ENCODE assay signal across 19 cellular contexts in the genomic region with DNA sequence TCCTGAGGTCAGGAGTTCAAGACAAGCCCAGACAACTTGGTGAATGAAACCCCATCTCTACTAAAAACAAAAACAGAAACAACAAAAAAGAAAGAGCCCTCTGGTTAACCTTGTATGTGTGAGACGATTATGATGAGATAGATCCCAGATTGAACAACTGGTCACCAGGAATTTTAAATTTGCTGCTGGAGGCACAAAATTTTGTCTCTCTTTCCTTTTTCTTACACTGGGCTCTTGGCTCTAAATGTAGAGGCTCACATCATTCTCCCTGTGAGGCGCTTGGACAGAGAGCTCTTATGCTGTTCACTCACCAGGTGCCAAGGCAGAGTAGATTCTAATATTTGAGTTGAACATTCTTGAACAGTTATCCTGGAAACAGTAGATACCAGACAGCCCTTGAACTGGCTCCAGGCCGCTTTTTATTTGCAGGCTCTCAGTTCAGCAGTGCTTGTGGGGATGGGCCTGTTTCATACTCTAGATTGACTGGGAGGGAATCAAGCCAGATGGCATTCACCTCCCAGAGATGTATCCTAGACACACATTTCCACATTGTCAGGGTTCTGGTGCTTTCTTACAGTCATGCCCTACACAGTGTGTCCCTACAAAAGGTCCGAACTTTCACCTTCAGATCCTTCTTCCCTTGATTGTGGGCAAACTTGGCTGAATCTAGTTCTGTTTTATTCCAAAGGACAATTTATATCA.
DNase-seq lines count a peak whose midpoint lies in the region; ATAC-seq, FAIRE-seq and TF ChIP-seq lines count a peak whose summit lies in the region.
"Had no signal": no experiment of that assay in that cellular context is flagged by ENCODE, and none has a peak within 500 bp of the region (broad histone marks: within the 10 kb centered on the region; RNA-seq: fewer than 3 reads in every experiment).

No MANE protein-coding gene starts in this region.

- no peaks in the 10 kb centered on the region for H3K9me3 Mint-ChIP-seq in activated CD4-positive, alpha-beta memory T cell treated with anti-CD3 and anti-CD28 coated beads, Interleukin-2, amount 10 ng/mL, durations not matched to agents 7 days and 5 days
- H3K9me3 Mint-ChIP-seq: CD14-positive monocyte had no signal

- H3K4me1 ChIP-seq in Loucy (ENCODE audit: insufficient read depth, low read length, poor library complexity, severe bottlenecking), result peaks cover 24% of the 10 kb centered on the region
- H3K4me1 ChIP-seq in upper lobe of right lung, result no peaks in the 10 kb centered on the region
- no peaks in the 10 kb centered on the region for H3K4me1 ChIP-seq in PC-3 (ENCODE audit: insufficient read depth, low read length)

- H3F3A ChIP-seq in Loucy (ENCODE audit: low read depth) (no peaks in the 10 kb centered on the region), PC-3 (ENCODE audit: low read length, unreplicated experiment) (no peaks in the 10 kb centered on the region)

- ATAC-seq in upper lobe of right lung, result peak; percentile 26
- ATAC-seq in PC-3, result no peak
- ATAC-seq: GM23338, HCT116 had no signal

- H3K4me1 Mint-ChIP-seq in activated CD4-positive, alpha-beta memory T cell treated with anti-CD3 and anti-CD28 coated beads, Interleukin-2, amount 10 ng/mL, durations not matched to agents 7 days and 5 days, result no peaks in the 10 kb centered on the region
- H3K4me1 Mint-ChIP-seq: CD14-positive monocyte, GM23338 had no signal

- no TSS peak for BruUV-seq in PC-3 (replicated peaks; lab: Mats Ljungman, UMichigan)

- no peaks in the 10 kb centered on the region for H3K9me3 ChIP-seq in Loucy (ENCODE audit: insufficient read depth, low read depth, low read length)
- no peaks in the 10 kb centered on the region for H3K9me3 ChIP-seq in upper lobe of right lung
- no peaks in the 10 kb centered on the region for H3K9me3 ChIP-seq in PC-3 (ENCODE audit: low read length)

- POLR2A ChIA-PET in GM10248 (lab: Yijun Ruan, JAX), result no interaction called here
- POLR2A ChIA-PET in activated CD4-positive, alpha-beta memory T cell treated with anti-CD3 and anti-CD28 coated beads, Interleukin-2, amount 10 ng/mL, durations not matched to agents 7 days and 5 days (lab: Charles Lee), result no interaction called here
- POLR2A ChIA-PET in PC-3 (lab: Charles Lee; ENCODE audit: unreplicated experiment), result no interaction called here

- H3K36me3 ChIP-seq in Loucy (ENCODE audit: insufficient read depth, low read length) (no peaks in the 10 kb centered on the region), upper lobe of right lung (no peaks in the 10 kb centered on the region), PC-3 (ENCODE audit: low read depth, low read length) (no peaks in the 10 kb centered on the region)

- H3K27me3 ChIP-seq in Loucy (ENCODE audit: insufficient read depth, low read length, poor library complexity, severe bottlenecking) (no peaks in the 10 kb centered on the region), upper lobe of right lung (peaks cover 19% of the 10 kb centered on the region), PC-3 (ENCODE audit: low read length) (peaks cover 40% of the 10 kb centered on the region)

- H3K27ac ChIP-seq in upper lobe of right lung, result no peak overlapping the region
- H3K27ac ChIP-seq in PC-3 (ENCODE audit: low read length), result no peak overlapping the region
- H3K27ac ChIP-seq: PC-9 had no signal

- no peak overlapping the region for H3K27ac Mint-ChIP-seq in activated CD4-positive, alpha-beta memory T cell treated with anti-CD3 and anti-CD28 coated beads, Interleukin-2, amount 10 ng/mL, durations not matched to agents 7 days and 5 days
- H3K27ac Mint-ChIP-seq: CD14-positive monocyte, GM23338 had no signal

- intact Hi-C loops in upper lobe of right lung (cut with DNase I) (no loop called here), PC-3 (cut with micrococcal nuclease) (no loop called here)

- H3K4me2 ChIP-seq in Loucy (ENCODE audit: low read depth, low read length, poor library complexity, severe bottlenecking) (no peak overlapping the region), PC-3 (ENCODE audit: low read length) (no peak overlapping the region)
- H3K4me2 ChIP-seq: GM23338, PC-9 had no signal

- FAIRE-seq in H54 (lab: Jason Lieb, UNC), result no peak
- FAIRE-seq: GM19239 had no signal

- H3K27me3 Mint-ChIP-seq in activated CD4-positive, alpha-beta memory T cell treated with anti-CD3 and anti-CD28 coated beads, Interleukin-2, amount 10 ng/mL, durations not matched to agents 7 days and 5 days, result no peaks in the 10 kb centered on the region

- H3K79me2 ChIP-seq in Loucy (ENCODE audit: insufficient read depth, low read length) (no peaks in the 10 kb centered on the region), PC-3 (ENCODE audit: low read length) (no peaks in the 10 kb centered on the region)

- H2AFZ ChIP-seq in Loucy (ENCODE audit: low read length) (peak overlapping the region; percentile 18; the same call in 1 of the 2 replicates), PC-3 (ENCODE audit: low read length) (no peak overlapping the region)
- H2AFZ ChIP-seq: GM23338, PC-9 had no signal

- no peak for TF ChIP-seq POLR2A in H54 (IDR thresholded peaks at IDR 0.05; ENCODE audit: low read depth, low read length)

- H3K4me3 ChIP-seq in Loucy (ENCODE audit: low read length, poor library complexity, severe bottlenecking) (no peak overlapping the region), upper lobe of right lung (no peak overlapping the region), PC-3 (ENCODE audit: low read length) (no peak overlapping the region)
- H3K4me3 ChIP-seq: GM23338, PC-9 had no signal

- H3K4me3 Mint-ChIP-seq in activated CD4-positive, alpha-beta memory T cell treated with anti-CD3 and anti-CD28 coated beads, Interleukin-2, amount 10 ng/mL, durations not matched to agents 7 days and 5 days, result no peak overlapping the region
- H3K4me3 Mint-ChIP-seq: CD14-positive monocyte, GM23338 had no signal

- H3K9me2 ChIP-seq in Loucy (replicated peaks; ENCODE audit: low read depth, low read length), result no peaks in the 10 kb centered on the region
- no peaks in the 10 kb centered on the region for H3K9me2 ChIP-seq in PC-3 (replicated peaks; ENCODE audit: low read length)

- no peaks in the 10 kb centered on the region for H4K20me1 ChIP-seq in Loucy (ENCODE audit: insufficient read depth, low read length, poor library complexity, severe bottlenecking)
- H4K20me1 ChIP-seq in PC-3 (ENCODE audit: low read length), result no peaks in the 10 kb centered on the region

- H3K36me3 Mint-ChIP-seq in activated CD4-positive, alpha-beta memory T cell treated with anti-CD3 and anti-CD28 coated beads, Interleukin-2, amount 10 ng/mL, durations not matched to agents 7 days and 5 days (ENCODE audit: low read depth), result no peaks in the 10 kb centered on the region
- H3K36me3 Mint-ChIP-seq: CD14-positive monocyte had no signal

- CTCF ChIA-PET in GM10248 (lab: Yijun Ruan, JAX), result no interaction called here
- CTCF ChIA-PET in activated CD4-positive, alpha-beta memory T cell treated with anti-CD3 and anti-CD28 coated beads, Interleukin-2, amount 10 ng/mL, durations not matched to agents 7 days and 5 days (lab: Charles Lee), result no interaction called here
- CTCF ChIA-PET in PC-3 (lab: Charles Lee), result no interaction called here

- DNase-seq in GM10248 (ENCODE audit: extremely low spot score) (peak; percentile 5), hepatic stellate cell (ENCODE audit: low spot score) (peak; percentile 0), upper lobe of right lung (no peak), H54 (ENCODE audit: insufficient read length, low spot score) (no peak), PC-3 (no peak)
- no peak for DNase-seq in activated CD4-positive, alpha-beta memory T cell treated with anti-CD3 and anti-CD28 coated beads, Interleukin-2, amount 10 ng/mL, durations not matched to agents 7 days and 5 days
- DNase-seq: DMS79, NCI-H1105 treated with DMSO at 0.1 percent for 48 hours, NCI-H1694 treated with DMSO at 0.1 percent for 48 hours, NCI-H2107, NCI-H2227 treated with DMSO at 0.1 percent for 48 hours, NCI-H524, NCI-H82, PC-9 had no signal

- no peak overlapping the region for H3K9ac ChIP-seq in Loucy (ENCODE audit: low read depth, low read length, poor library complexity, severe bottlenecking)
- no peak overlapping the region for H3K9ac ChIP-seq in PC-3 (ENCODE audit: low read length)

- TF ChIP-seq CTCF in GM10248 (IDR thresholded peaks at IDR 0.05; ENCODE audit: control extremely low read depth, extremely low read depth, low read depth, missing control alignments), result no peak
- no peak for TF ChIP-seq CTCF in Loucy (conservative IDR thresholded peaks at IDR 0.05; ENCODE audit: low read length)
- no peak for TF ChIP-seq CTCF in upper lobe of right lung (IDR thresholded peaks at IDR 0.05)
- TF ChIP-seq CTCF in PC-3 (conservative IDR thresholded peaks at IDR 0.05; ENCODE audit: low read depth, low read length), result no peak

Comparison
In these comparisons a context has a peak if more than half of its experiments do, and no peak if none do; other contexts are left out.
1. DNase-seq: peak in GM10248 (single experiment) and hepatic stellate cell (single experiment); none in upper lobe of right lung (single experiment), H54 (single experiment), activated CD4-positive, alpha-beta memory T cell treated with anti-CD3 and anti-CD28 coated beads, Interleukin-2, amount 10 ng/mL, durations not matched to agents 7 days and 5 days (single experiment) and PC-3 (single experiment).